8 cellular contexts compared by ENCODE assay signal in genomic region chr16:23504453-23505179, GRCh38. TPM values are rescaled to one million over a fixed set of nuclear protein-coding genes. Genes with fewer than 3 reads are reported as not detected.
A peak's percentile ranks its signal among the peaks of the same experiment; 100 is the strongest.
DNase-seq lines count a peak whose midpoint lies in the region; ATAC-seq, FAIRE-seq and TF ChIP-seq lines count a peak whose summit lies in the region.

No MANE protein-coding gene starts in this region.

- H3K27ac ChIP-seq in PC-3 (ENCODE audit: low read length) = no peak overlapping the region; the same call in 1 of the 2 replicates

- H3K9me2 ChIP-seq in PC-3 (replicated peaks; ENCODE audit: low read length) = no peaks in the 10 kb centered on the region

- peak overlapping the region; percentile 79 for H3K27ac Mint-ChIP-seq in activated T-helper 1 cell treated with anti-CD3 and anti-CD28 coated beads, Interleukin-12 subunit alpha, Interleukin-12 subunit beta, Interleukin-2, Interleukin-4 antibody, amounts not matched to agents 30 ng/mL and 10 ng/mL and 1 ng/mL, durations not matched to agents 14 hours and 24 hours and 36 hours

- H4K20me1 ChIP-seq in PC-3 (ENCODE audit: low read length) = peaks cover 38% of the 10 kb centered on the region

- H3K9me3 Mint-ChIP-seq in activated T-helper 1 cell treated with anti-CD3 and anti-CD28 coated beads, Interleukin-12 subunit alpha, Interleukin-12 subunit beta, Interleukin-2, Interleukin-4 antibody, amounts not matched to agents 30 ng/mL and 10 ng/mL and 1 ng/mL, durations not matched to agents 14 hours and 24 hours and 36 hours = no peaks in the 10 kb centered on the region

- H3K9ac ChIP-seq in PC-3 (ENCODE audit: low read length) = no peak overlapping the region

- ATAC-seq in HG02938 (IDR thresholded peaks at IDR 0.05; ENCODE audit: unreplicated experiment) (peak; percentile 67), PC-3 (peak; percentile 77)

- H3K27me3 ChIP-seq in PC-3 (ENCODE audit: low read length) = no peaks in the 10 kb centered on the region

- no TSS peak for BruUV-seq in PC-3 (replicated peaks; lab: Mats Ljungman, UMichigan)

- H3K27me3 Mint-ChIP-seq in activated T-helper 1 cell treated with anti-CD3 and anti-CD28 coated beads, Interleukin-12 subunit alpha, Interleukin-12 subunit beta, Interleukin-2, Interleukin-4 antibody, amounts not matched to agents 30 ng/mL and 10 ng/mL and 1 ng/mL, durations not matched to agents 14 hours and 24 hours and 36 hours (ENCODE audit: insufficient read depth) = no peaks in the 10 kb centered on the region

- POLR2A ChIA-PET in PC-3 (lab: Charles Lee; ENCODE audit: unreplicated experiment) = no interaction called here

- no peak for TF ChIP-seq CTCF in PC-3 (conservative IDR thresholded peaks at IDR 0.05; ENCODE audit: low read depth, low read length)
- no peak for TF ChIP-seq CTCF in D721Med (IDR thresholded peaks at IDR 0.05; ENCODE audit: insufficient read depth, missing control alignments)

- H3K4me1 Mint-ChIP-seq in activated T-helper 1 cell treated with anti-CD3 and anti-CD28 coated beads, Interleukin-12 subunit alpha, Interleukin-12 subunit beta, Interleukin-2, Interleukin-4 antibody, amounts not matched to agents 30 ng/mL and 10 ng/mL and 1 ng/mL, durations not matched to agents 14 hours and 24 hours and 36 hours (ENCODE audit: low read depth) = peaks cover 72% of the 10 kb centered on the region

- peaks cover 95% of the 10 kb centered on the region for H3K79me2 ChIP-seq in PC-3 (ENCODE audit: low read length)

- CTCF ChIA-PET in PC-3 (lab: Charles Lee) = interaction anchor here (0.9 kb wide), 1 partner anchor 68 kb away, joined by 6 read pairs; no protein-coding TSS in a partner anchor

- no peaks in the 10 kb centered on the region for H3F3A ChIP-seq in PC-3 (ENCODE audit: low read length, unreplicated experiment)

- intact Hi-C loops in PC-3 (cut with micrococcal nuclease) = no loop called here
- intact Hi-C loops in activated T-helper 1 cell treated with anti-CD3 and anti-CD28 coated beads, Interleukin-12 subunit alpha, Interleukin-12 subunit beta, Interleukin-2, Interleukin-4 antibody, amounts not matched to agents 30 ng/mL and 10 ng/mL and 1 ng/mL, durations not matched to agents 14 hours and 24 hours and 36 hours (cut with micrococcal nuclease) = loop anchor here (1.0 to 5.0 kb wide), 5 partner anchors 52 to 753 kb away; partner anchors contain the start of genes CACNG3, COG7, DCTN5 and EARS2

- H3K4me3 Mint-ChIP-seq in activated T-helper 1 cell treated with anti-CD3 and anti-CD28 coated beads, Interleukin-12 subunit alpha, Interleukin-12 subunit beta, Interleukin-2, Interleukin-4 antibody, amounts not matched to agents 30 ng/mL and 10 ng/mL and 1 ng/mL, durations not matched to agents 14 hours and 24 hours and 36 hours = peak overlapping the region; percentile 46

- peaks cover 24% of the 10 kb centered on the region for H3K36me3 Mint-ChIP-seq in activated T-helper 1 cell treated with anti-CD3 and anti-CD28 coated beads, Interleukin-12 subunit alpha, Interleukin-12 subunit beta, Interleukin-2, Interleukin-4 antibody, amounts not matched to agents 30 ng/mL and 10 ng/mL and 1 ng/mL, durations not matched to agents 14 hours and 24 hours and 36 hours (ENCODE audit: low read depth)

- no peak overlapping the region for H3K4me3 ChIP-seq in PC-3 (ENCODE audit: low read length)

- 0 out of 2 replicates have a peak overlapping the region, but pooled peaks have one; percentile 12 for H3K4me2 ChIP-seq in PC-3 (ENCODE audit: low read length)

- peaks cover 21% of the 10 kb centered on the region for H3K4me1 ChIP-seq in PC-3 (ENCODE audit: insufficient read depth, low read length)

- FAIRE-seq in D721Med (lab: Jason Lieb, UNC) = no peak

- H3K36me3 ChIP-seq in PC-3 (ENCODE audit: low read depth, low read length) = no peaks in the 10 kb centered on the region

- no peaks in the 10 kb centered on the region for H3K9me3 ChIP-seq in PC-3 (ENCODE audit: low read length)

- DNase-seq in NCI-H2107 treated with DMSO at 0.1 percent for 48 hours (lab: John Stamatoyannopoulos, UW; ENCODE audit: unreplicated experiment) = peak; percentile 11
- DNase-seq in NCI-H2107 (lab: John Stamatoyannopoulos, UW) = no peak
- DNase-seq in PC-3 = peak; percentile 73
- peak; percentile 68 for DNase-seq in activated T-helper 1 cell treated with anti-CD3 and anti-CD28 coated beads, Interleukin-12 subunit alpha, Interleukin-12 subunit beta, Interleukin-2, Interleukin-4 antibody, amounts not matched to agents 30 ng/mL and 10 ng/mL and 1 ng/mL, durations not matched to agents 14 hours and 24 hours and 36 hours (ENCODE audit: low spot score)
- DNase-seq in fibroblast of the conjunctiva (ENCODE audit: low read depth) = peak; percentile 66
- peak; percentile 98 for DNase-seq in renal cortical epithelial cell (ENCODE audit: low read depth)
- DNase-seq in D721Med (ENCODE audit: insufficient read length, low spot score) = no peak

- no peak overlapping the region for H2AFZ ChIP-seq in PC-3 (ENCODE audit: low read length)

RNA-seq across cellular contexts. Expression of gene GGA2, which starts 5.7 kb away (rescaled TPM):
- total RNA-seq in PC-3 (2014; rRNA removed) (26.5 and 29.0 TPM in 2 replicates), renal cortical epithelial cell (15.8 and 33.8 TPM in 2 replicates)
- total RNA-seq in activated T-helper 1 cell treated with anti-CD3 and anti-CD28 coated beads, Interleukin-12 subunit alpha, Interleukin-12 subunit beta, Interleukin-2, Interleukin-4 antibody, amounts not matched to agents 30 ng/mL and 10 ng/mL and 1 ng/mL, durations not matched to agents 14 hours and 24 hours and 36 hours = 106 and 112 TPM in 2 replicates

RNA-seq across cellular contexts. Expression of gene COG7, which starts 51.6 kb away (rescaled TPM):
- 8.6 and 13.5 TPM in 2 replicates for total RNA-seq in PC-3 (2014; rRNA removed)
- 23.5 and 24.1 TPM in 2 replicates for total RNA-seq in activated T-helper 1 cell treated with anti-CD3 and anti-CD28 coated beads, Interleukin-12 subunit alpha, Interleukin-12 subunit beta, Interleukin-2, Interleukin-4 antibody, amounts not matched to agents 30 ng/mL and 10 ng/mL and 1 ng/mL, durations not matched to agents 14 hours and 24 hours and 36 hours
- total RNA-seq in renal cortical epithelial cell = 9.9 and 24.9 TPM in 2 replicates

RNA-seq across cellular contexts. Expression of gene EARS2, which starts 52.5 kb away (rescaled TPM):
- 23.7 and 31.6 TPM in 2 replicates for total RNA-seq in PC-3 (2014; rRNA removed)
- total RNA-seq in activated T-helper 1 cell treated with anti-CD3 and anti-CD28 coated beads, Interleukin-12 subunit alpha, Interleukin-12 subunit beta, Interleukin-2, Interleukin-4 antibody, amounts not matched to agents 30 ng/mL and 10 ng/mL and 1 ng/mL, durations not matched to agents 14 hours and 24 hours and 36 hours = 27.8 and 29.9 TPM in 2 replicates
- 37.2 and 45.3 TPM in 2 replicates for total RNA-seq in renal cortical epithelial cell

RNA-seq across cellular contexts. Expression of gene UBFD1, which starts 52.9 kb away (rescaled TPM):
- 69.7 and 85.3 TPM in 2 replicates for total RNA-seq in PC-3 (2014; rRNA removed)
- 54.9 and 55.0 TPM in 2 replicates for total RNA-seq in activated T-helper 1 cell treated with anti-CD3 and anti-CD28 coated beads, Interleukin-12 subunit alpha, Interleukin-12 subunit beta, Interleukin-2, Interleukin-4 antibody, amounts not matched to agents 30 ng/mL and 10 ng/mL and 1 ng/mL, durations not matched to agents 14 hours and 24 hours and 36 hours
- 107 and 193 TPM in 2 replicates for total RNA-seq in renal cortical epithelial cell

Comparison
In these comparisons a context has a peak if more than half of its experiments do, and no peak if none do; other contexts are left out.
1. DNase-seq: peak in NCI-H2107 treated with DMSO at 0.1 percent for 48 hours (single experiment), PC-3 (single experiment), activated T-helper 1 cell treated with anti-CD3 and anti-CD28 coated beads, Interleukin-12 subunit alpha, Interleukin-12 subunit beta, Interleukin-2, Interleukin-4 antibody, amounts not matched to agents 30 ng/mL and 10 ng/mL and 1 ng/mL, durations not matched to agents 14 hours and 24 hours and 36 hours (single experiment), fibroblast of the conjunctiva (single experiment) and renal cortical epithelial cell (single experiment); none in NCI-H2107 (single experiment) and D721Med (single experiment).